Comparison of ENCODE assay signal across 17 cellular contexts in genomic region chr4:96913437-96914075, GRCh38.
DNase-seq lines count a peak whose midpoint lies in the region; ATAC-seq and TF ChIP-seq lines count a peak whose summit lies in the region.
"Had no signal": no experiment of that assay in that cellular context is flagged by ENCODE, and none has a peak within 500 bp of the region (broad histone marks: within the 10 kb centered on the region; RNA-seq: fewer than 3 reads in every experiment).

No MANE protein-coding gene starts in this region.

- no peak for TF ChIP-seq CTCF in astrocyte of the spinal cord (IDR thresholded peaks at IDR 0.05; ENCODE audit: low read depth, low read length)

- ATAC-seq in HG03565 (IDR thresholded peaks at IDR 0.05; ENCODE audit: unreplicated experiment) (no peak), GM19328 (IDR thresholded peaks at IDR 0.05; ENCODE audit: unreplicated experiment) (no peak)

- in situ Hi-C loops in astrocyte of the spinal cord (cut with HindIII; ENCODE audit: low sequenced_read_pairs): no loop called here

- no peak overlapping the region for H3K4me3 ChIP-seq in astrocyte of the spinal cord (ENCODE audit: low read depth, low read length)
- H3K4me3 ChIP-seq: sigmoid colon had no signal

- DNase-seq in D341Med (ENCODE audit: low spot score) (peak; percentile 41), NCI-H2227 (lab: John Stamatoyannopoulos, UW; ENCODE audit: unreplicated experiment) (peak; percentile 9), astrocyte of the spinal cord (ENCODE audit: low read depth, low spot score) (peak; percentile 9), left kidney (ENCODE audit: low read depth, low spot score) (peak; percentile 7), NCI-H1436 treated with DMSO at 0.1 percent for 48 hours (lab: John Stamatoyannopoulos, UW) (no peak)
- DNase-seq in activated naive CD4-positive, alpha-beta T cell treated with Interleukin-2 at 50 U/mL for 16 hours: no peak
- DNase-seq: activated CD4-positive, CD25-positive, alpha-beta regulatory T cell; activated effector memory CD4-positive, alpha-beta T cell treated with Interleukin-2 at 50 U/mL for 16 hours; amniotic stem cell; immature natural killer cell; NCI-H1694 treated with DMSO at 0.1 percent for 48 hours; NCI-H510A treated with DMSO at 0.1 percent for 48 hours; sigmoid colon; stimulated activated CD4-positive, alpha-beta T cell treated with anti-CD3 and anti-CD28 coated beads, Interleukin-2, amount 100 ng/mL, for 24 hours; substantia nigra had no signal

Comparison
In these comparisons a context has a peak if more than half of its experiments do, and no peak if none do; other contexts are left out.
1. DNase-seq: peak in D341Med (single experiment), NCI-H2227 (single experiment), astrocyte of the spinal cord (single experiment) and left kidney (single experiment); none in activated naive CD4-positive, alpha-beta T cell treated with Interleukin-2 at 50 U/mL for 16 hours (single experiment) and NCI-H1436 treated with DMSO at 0.1 percent for 48 hours (single experiment).